Comparison of ENCODE assay signal across 8 cellular contexts in genomic region chr1:201309420-201309819, GRCh38. TPM values are rescaled to one million over a fixed set of nuclear protein-coding genes. Genes with fewer than 3 reads are reported as not detected.
DNase-seq lines count a peak whose midpoint lies in the region; ATAC-seq and TF ChIP-seq lines count a peak whose summit lies in the region.

No MANE protein-coding gene starts in this region.

- intact Hi-C loops in heart right ventricle (cut with DNase I) (loop anchor here in 1 of 10 donors (2.0 to 5.0 kb wide), 3 partner anchors 38 to 49 kb away; no protein-coding TSS in a partner anchor), gastrocnemius medialis (cut with DNase I; ENCODE audit: low total_unique reads) (loop anchor here (1.0 to 5.0 kb wide), 2 partner anchors 38 to 52 kb away; no protein-coding TSS in a partner anchor)
- intact Hi-C loops in CD8-positive, alpha-beta T cell (cut with DNase I, micrococcal nuclease) = no loop called here

- H3K27ac ChIP-seq in SK-N-SH (ENCODE audit: low read depth in 2 of 2, low read length in 1 of 2) = peak overlapping the region; percentile 70 to 89
- H3K27ac ChIP-seq in heart right ventricle = peak overlapping the region in 8 of 10 donors; percentile 35 to 78 (median 58)
- H3K27ac ChIP-seq in gastrocnemius medialis = peak overlapping the region; percentile 60 to 78 (median 72)
- no peak overlapping the region for H3K27ac ChIP-seq in CD8-positive, alpha-beta T cell (ENCODE audit: low read depth, low read length)

- POLR2A ChIA-PET in SK-N-SH (lab: Yijun Ruan, JAX) = no interaction called here
- POLR2A ChIA-PET in CD8-positive, alpha-beta T cell (lab: Charles Lee) = no interaction called here

- DNase-seq in GM04504 (ENCODE audit: low read depth) (peak; percentile 21), NCI-H1048 (lab: John Stamatoyannopoulos, UW) (peak; percentile 52), SK-N-SH (peak; percentile 90), heart right ventricle (peak; percentile 63 to 78), gastrocnemius medialis (peak; percentile 83 to 91)
- no peak for DNase-seq in CD8-positive, alpha-beta T cell
- no peak for DNase-seq in activated CD4-positive, CD25-positive, alpha-beta regulatory T cell (lab: John Stamatoyannopoulos, UW)

- H3K4me3 Mint-ChIP-seq in CD8-positive, alpha-beta T cell = no peak overlapping the region

- H3K9me3 Mint-ChIP-seq in CD8-positive, alpha-beta T cell = no peaks in the 10 kb centered on the region

- no peaks in the 10 kb centered on the region for H4K20me1 ChIP-seq in SK-N-SH (ENCODE audit: insufficient read depth)

- H3K4me1 Mint-ChIP-seq in CD8-positive, alpha-beta T cell (ENCODE audit: low read depth) = peaks cover 1% of the 10 kb centered on the region

- H3K36me3 ChIP-seq in SK-N-SH (replicated peaks in 1 of 2; ENCODE audit: control insufficient read depth in 1 of 2, insufficient read depth in 2 of 2, low read length in 1 of 2) (no peaks in the 10 kb centered on the region), heart right ventricle (no peaks in the 10 kb centered on the region), gastrocnemius medialis (no peaks in the 10 kb centered on the region)
- no peaks in the 10 kb centered on the region for H3K36me3 ChIP-seq in CD8-positive, alpha-beta T cell (ENCODE audit: insufficient read depth, low read length)

- peak in 1 of 2 experiments; percentile 93; a peak in 2 of 4 replicates for TF ChIP-seq EP300 in SK-N-SH (IDR thresholded peaks at IDR 0.05; ENCODE audit: borderline replicate concordance in 1 of 2, low read depth in 1 of 2, low read length in 1 of 2)

- CTCF ChIA-PET in SK-N-SH (lab: Yijun Ruan, JAX) = interaction anchor here (0.6 to 13.1 kb wide), 33 partner anchors 8 to 124 kb away, joined by 3 to 126 read pairs (median 5); no protein-coding TSS in a partner anchor
- CTCF ChIA-PET in CD8-positive, alpha-beta T cell (lab: Charles Lee) = no interaction called here

- H3K9me3 ChIP-seq in SK-N-SH (no peaks in the 10 kb centered on the region), heart right ventricle (no peaks in the 10 kb centered on the region), gastrocnemius medialis (no peaks in the 10 kb centered on the region)
- H3K9me3 ChIP-seq in CD8-positive, alpha-beta T cell (ENCODE audit: low read length) = no peaks in the 10 kb centered on the region

- H3K4me3 ChIP-seq in SK-N-SH (ENCODE audit: low read depth in 2 of 2, low read length in 1 of 2) = no peak overlapping the region
- H3K4me3 ChIP-seq in heart right ventricle = no peak overlapping the region
- H3K4me3 ChIP-seq in gastrocnemius medialis = no peak overlapping the region
- H3K4me3 ChIP-seq in CD8-positive, alpha-beta T cell (ENCODE audit: low read depth, low read length) = no peak overlapping the region

- peak overlapping the region; percentile 35; the same call in 1 of the 2 replicates for H3K9ac ChIP-seq in SK-N-SH

- peak; percentile 52 for TF ChIP-seq CTCF in SK-N-SH (IDR thresholded peaks at IDR 0.05)
- TF ChIP-seq CTCF in heart right ventricle (IDR thresholded peaks at IDR 0.05) = peak in 3 of 9 donors; percentile 38 to 48 (median 47)
- TF ChIP-seq CTCF in gastrocnemius medialis (IDR thresholded peaks at IDR 0.05 in 4 of 5, conservative IDR thresholded peaks at IDR 0.05 in 1 of 5) = peak in 2 of 5 experiments; percentile 33 to 35
- TF ChIP-seq CTCF in CD8-positive, alpha-beta T cell (IDR thresholded peaks at IDR 0.05) = no peak

- H3K4me2 ChIP-seq in SK-N-SH = peak overlapping the region; percentile 57

- no peaks in the 10 kb centered on the region for H3K79me2 ChIP-seq in SK-N-SH (ENCODE audit: insufficient read depth)

- peaks cover 7% of the 10 kb centered on the region for H3F3A ChIP-seq in SK-N-SH (replicated peaks; ENCODE audit: insufficient read depth)

- H3K9me2 ChIP-seq in SK-N-SH = no peaks in the 10 kb centered on the region

- TF ChIP-seq POLR2A in gastrocnemius medialis (IDR thresholded peaks at IDR 0.05) = peak in 1 of 2 donors; percentile 27

- TF ChIP-seq RAD21 in SK-N-SH (IDR thresholded peaks at IDR 0.05; ENCODE audit: low read length) = peak; percentile 85

- in situ Hi-C loops in gastrocnemius medialis (cut with MboI; ENCODE audit: low sequenced_read_pairs in 4 of 4) = no loop called here

- H3K27me3 ChIP-seq in SK-N-SH (ENCODE audit: insufficient read depth) = no peaks in the 10 kb centered on the region
- peaks cover 0 to 17% (median 0%) of the 10 kb centered on the region in 7 donors for H3K27me3 ChIP-seq in heart right ventricle
- no peaks in the 10 kb centered on the region for H3K27me3 ChIP-seq in gastrocnemius medialis
- H3K27me3 ChIP-seq in CD8-positive, alpha-beta T cell (ENCODE audit: insufficient read depth, low read length) = no peaks in the 10 kb centered on the region

- H3K36me3 Mint-ChIP-seq in CD8-positive, alpha-beta T cell = no peaks in the 10 kb centered on the region

- H3K27ac Mint-ChIP-seq in CD8-positive, alpha-beta T cell = no peak overlapping the region

- peaks cover 16% of the 10 kb centered on the region for H3K27me3 Mint-ChIP-seq in CD8-positive, alpha-beta T cell (ENCODE audit: low read depth)

- peak; percentile 72 to 87 (median 81) for ATAC-seq in heart right ventricle
- peak; percentile 91 to 92 for ATAC-seq in gastrocnemius medialis
- no peak for ATAC-seq in CD8-positive, alpha-beta T cell
- no peak for ATAC-seq in GM19463 (IDR thresholded peaks at IDR 0.05; ENCODE audit: unreplicated experiment)

- 0% methylated on average over 8 of the region's 9 CpGs for WGBS in SK-N-SH (ENCODE audit: low lambda C conversion rate)
- 10 to 14% methylated on average over 9 of the region's 9 CpGs for WGBS in heart right ventricle, 2 donors

- no peak overlapping the region for H2AFZ ChIP-seq in SK-N-SH (ENCODE audit: low read depth)

- H3K4me1 ChIP-seq in SK-N-SH (ENCODE audit: control insufficient read depth in 1 of 2, insufficient read depth in 2 of 2, low read depth in 1 of 2, low read length in 1 of 2) (peaks cover 41 to 46% of the 10 kb centered on the region in 2 experiments; a peak in 3 of 4 replicates), heart right ventricle (peaks cover 17 to 43% (median 31%) of the 10 kb centered on the region in 9 donors), gastrocnemius medialis (peaks cover 21 to 28% of the 10 kb centered on the region in 2 donors)
- H3K4me1 ChIP-seq in CD8-positive, alpha-beta T cell (ENCODE audit: insufficient read depth, low read length) = no peaks in the 10 kb centered on the region

TF ChIP-seq in SK-N-SH, 30 proteins besides CTCF, POLR2A, EP300 and RAD21 (continues in another document):
- TF ChIP-seq FOXJ3 (CRISPR knock-in tag; IDR thresholded peaks at IDR 0.05) (peak; percentile 93), SIN3A (IDR thresholded peaks at IDR 0.05; ENCODE audit: borderline replicate concordance, low read depth, low read length) (no peak), GATA2 (CRISPR knock-in tag; IDR thresholded peaks at IDR 0.05) (peak; percentile 100), CHD2 (IDR thresholded peaks at IDR 0.05; ENCODE audit: low read length, partially characterized antibody) (peak; percentile 88), TAF1 (IDR thresholded peaks at IDR 0.05; ENCODE audit: borderline replicate concordance, low read depth, low read length) (peak; percentile 22; the same call in 1 of the 2 replicates), TCF12 (IDR thresholded peaks at IDR 0.05) (peak; percentile 79), ELF1 (IDR thresholded peaks at IDR 0.05) (no peak), RCOR1 (IDR thresholded peaks at IDR 0.05; ENCODE audit: low read length) (peak; percentile 100), JUND (IDR thresholded peaks at IDR 0.05) (no peak), MXI1 (IDR thresholded peaks at IDR 0.05; ENCODE audit: low read depth, low read length) (peak; percentile 93), NFIC (IDR thresholded peaks at IDR 0.05; ENCODE audit: borderline replicate concordance) (peak; percentile 75), YY1 (IDR thresholded peaks at IDR 0.05; ENCODE audit: low read depth) (no peak), SMC3 (IDR thresholded peaks at IDR 0.05; ENCODE audit: low read depth, low read length) (peak; percentile 70; the same call in 1 of the 2 replicates), FOSL2 (IDR thresholded peaks at IDR 0.05; ENCODE audit: borderline replicate concordance, low read depth) (no peak; the same call in 1 of the 2 replicates), GABPA (IDR thresholded peaks at IDR 0.05; ENCODE audit: low read depth) (no peak), EZH2phosphoT487 (IDR thresholded peaks at IDR 0.05; ENCODE audit: borderline replicate concordance, low read depth) (no peak), USF2 (IDR thresholded peaks at IDR 0.05; ENCODE audit: borderline replicate concordance, low read depth, low read length) (no peak), MAX (IDR thresholded peaks at IDR 0.05; ENCODE audit: low read depth) (peak; percentile 74), RFX5 (IDR thresholded peaks at IDR 0.05; ENCODE audit: low read length) (no peak)
- TF ChIP-seq, protein P1, sequence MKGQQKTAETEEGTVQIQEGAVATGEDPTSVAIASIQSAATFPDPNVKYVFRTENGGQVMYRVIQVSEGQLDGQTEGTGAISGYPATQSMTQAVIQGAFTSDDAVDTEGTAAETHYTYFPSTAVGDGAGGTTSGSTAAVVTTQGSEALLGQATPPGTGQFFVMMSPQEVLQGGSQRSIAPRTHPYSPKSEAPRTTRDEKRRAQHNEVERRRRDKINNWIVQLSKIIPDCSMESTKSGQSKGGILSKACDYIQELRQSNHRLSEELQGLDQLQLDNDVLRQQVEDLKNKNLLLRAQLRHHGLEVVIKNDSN (IDR thresholded peaks at IDR 0.05; ENCODE audit: borderline replicate concordance, low read depth) = no peak

RNA-seq across cellular contexts. Expression of gene PKP1, which starts 26.1 kb away (rescaled TPM):
- polyA plus RNA-seq in SK-N-SH (2012; rRNA removed) (not detected in 2 replicates), heart right ventricle (under 1 TPM; 0.37 to 0.39 TPM)
- polyA plus RNA-seq in SK-N-SH (2012; cell fraction: cytosol; rRNA removed) = not detected in 2 replicates
- polyA plus RNA-seq in SK-N-SH (2012; cell fraction: nucleus; rRNA removed) = not detected in 2 replicates
- total RNA-seq in heart right ventricle (1 to 10 TPM in 1 of 10 donors, under 1 TPM in 9; 0.05 to 1.2 (median 0.22) TPM), gastrocnemius medialis (1 to 10 TPM in 3 of 4 donors, under 1 TPM in 1; 0.71 to 4.5 (median 1.2) TPM)
- total RNA-seq in CD8-positive, alpha-beta T cell = not detected

Comparison
In these comparisons a context has a peak if more than half of its experiments do, and no peak if none do; other contexts are left out.
1. DNase-seq: peak in GM04504 (single experiment), NCI-H1048 (single experiment), SK-N-SH (single experiment), heart right ventricle (2 of 2) and gastrocnemius medialis (2 of 2); none in CD8-positive, alpha-beta T cell (0 of 7) and activated CD4-positive, CD25-positive, alpha-beta regulatory T cell (0 of 4).
2. ATAC-seq: peak in heart right ventricle (8 of 8) and gastrocnemius medialis (2 of 2); none in CD8-positive, alpha-beta T cell (single experiment) and GM19463 (single experiment).